Comparison of ENCODE assay signal across 1 cellular context in the genomic region with DNA sequence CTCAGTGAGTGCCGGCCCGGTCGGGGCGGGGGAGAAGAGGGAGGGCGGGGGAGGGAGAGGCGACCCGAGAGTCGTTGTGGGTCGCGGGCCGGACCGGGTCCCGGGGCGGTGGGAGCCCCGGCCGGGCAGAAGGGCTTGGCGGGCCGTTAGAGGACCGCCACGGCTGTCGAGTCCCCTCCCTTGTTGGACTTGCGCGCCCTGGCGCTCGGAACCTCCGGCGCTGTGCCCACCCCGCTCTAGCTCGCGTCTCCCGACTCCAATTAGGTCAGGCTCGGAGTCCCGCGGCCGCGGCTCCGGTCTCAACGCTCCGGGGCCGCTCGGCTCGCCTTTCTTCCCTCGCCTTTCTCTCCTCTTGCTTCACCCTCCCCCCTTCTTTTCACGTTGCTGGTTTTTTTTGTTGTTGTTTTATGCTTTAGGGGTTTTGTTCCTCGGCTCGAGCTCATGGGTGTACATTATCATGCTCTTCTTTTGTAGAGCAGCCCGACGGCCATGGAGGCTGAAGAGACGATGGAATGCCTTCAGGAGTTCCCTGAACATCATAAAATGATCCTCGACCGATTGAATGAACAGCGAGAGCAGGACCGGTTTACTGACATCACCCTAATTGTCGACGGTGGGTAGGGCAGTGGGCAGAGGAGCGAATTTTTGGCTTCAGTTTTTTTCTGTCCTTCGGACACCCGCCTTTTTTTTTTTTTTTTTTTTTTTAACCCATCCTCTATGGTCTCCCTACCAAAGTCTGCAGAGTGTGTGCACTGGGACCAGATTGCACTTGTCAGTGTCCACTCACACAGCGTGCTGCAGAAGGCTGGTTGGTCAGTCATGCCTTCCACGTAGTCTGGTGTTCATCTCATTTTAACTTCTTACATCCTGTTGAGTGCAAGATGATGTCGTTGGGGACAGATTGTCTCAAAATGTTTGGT.
TF ChIP-seq lines count a peak whose summit lies in the region.

No MANE protein-coding gene starts in this region.

TF ChIP-seq in HepG2, 621 proteins besides CTCF, POLR2A, EP300 and RAD21 (continued from another document and continues in another):
- TF ChIP-seq, protein P1, sequence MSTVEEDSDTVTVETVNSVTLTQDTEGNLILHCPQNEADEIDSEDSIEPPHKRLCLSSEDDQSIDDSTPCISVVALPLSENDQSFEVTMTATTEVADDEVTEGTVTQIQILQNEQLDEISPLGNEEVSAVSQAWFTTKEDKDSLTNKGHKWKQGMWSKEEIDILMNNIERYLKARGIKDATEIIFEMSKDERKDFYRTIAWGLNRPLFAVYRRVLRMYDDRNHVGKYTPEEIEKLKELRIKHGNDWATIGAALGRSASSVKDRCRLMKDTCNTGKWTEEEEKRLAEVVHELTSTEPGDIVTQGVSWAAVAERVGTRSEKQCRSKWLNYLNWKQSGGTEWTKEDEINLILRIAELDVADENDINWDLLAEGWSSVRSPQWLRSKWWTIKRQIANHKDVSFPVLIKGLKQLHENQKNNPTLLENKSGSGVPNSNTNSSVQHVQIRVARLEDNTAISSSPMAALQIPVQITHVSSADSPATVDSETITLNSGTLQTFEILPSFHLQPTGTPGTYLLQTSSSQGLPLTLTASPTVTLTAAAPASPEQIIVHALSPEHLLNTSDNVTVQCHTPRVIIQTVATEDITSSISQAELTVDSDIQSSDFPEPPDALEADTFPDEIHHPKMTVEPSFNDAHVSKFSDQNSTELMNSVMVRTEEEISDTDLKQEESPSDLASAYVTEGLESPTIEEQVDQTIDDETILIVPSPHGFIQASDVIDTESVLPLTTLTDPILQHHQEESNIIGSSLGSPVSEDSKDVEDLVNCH (CRISPR knock-in tag; IDR thresholded peaks at IDR 0.05): no peak
- TF ChIP-seq SCMH1 (CRISPR knock-in tag; IDR thresholded peaks at IDR 0.05; ENCODE audit: borderline replicate concordance) (no peak), SRSF9 (IDR thresholded peaks at IDR 0.05; ENCODE audit: borderline replicate concordance, insufficient read depth, low read depth, low read length, poor library complexity, severe bottlenecking) (no peak), SPEN (CRISPR knock-in tag; IDR thresholded peaks at IDR 0.05; ENCODE audit: low read depth) (no peak), ZKSCAN8 (CRISPR knock-in tag; IDR thresholded peaks at IDR 0.05; ENCODE audit: borderline replicate concordance) (no peak), MIER2 (CRISPR knock-in tag; IDR thresholded peaks at IDR 0.05) (no peak), ZNF572 (CRISPR knock-in tag; IDR thresholded peaks at IDR 0.05) (no peak), JUN (CRISPR knock-in tag; IDR thresholded peaks at IDR 0.05) (no peak), RARG (CRISPR knock-in tag; IDR thresholded peaks at IDR 0.05; ENCODE audit: low read depth) (no peak), AKAP8 (CRISPR knock-in tag; IDR thresholded peaks at IDR 0.05) (no peak), ATF1 (CRISPR knock-in tag; IDR thresholded peaks at IDR 0.05) (no peak), HDAC6 (IDR thresholded peaks at IDR 0.05; ENCODE audit: low read depth, low read length) (no peak), MED13 (CRISPR knock-in tag; IDR thresholded peaks at IDR 0.05) (peak; percentile 53; the same call in 1 of the 2 replicates), NR3C1 (CRISPR knock-in tag; IDR thresholded peaks at IDR 0.05) (no peak), TBX2 (CRISPR knock-in tag; IDR thresholded peaks at IDR 0.05; ENCODE audit: borderline replicate concordance) (peak; percentile 39; the same call in 1 of the 2 replicates), HNF4G (IDR thresholded peaks at IDR 0.05; ENCODE audit: borderline replicate concordance, low read depth, low read length) (no peak), HNF4G (CRISPR knock-in tag; IDR thresholded peaks at IDR 0.05; ENCODE audit: borderline replicate concordance, low read depth) (no peak), STAT5B (CRISPR knock-in tag; IDR thresholded peaks at IDR 0.05) (no peak), ONECUT2 (CRISPR knock-in tag; IDR thresholded peaks at IDR 0.05) (no peak), POLR2G (IDR thresholded peaks at IDR 0.05; ENCODE audit: low read depth, low read length) (no peak), GTF2F1 (IDR thresholded peaks at IDR 0.05; ENCODE audit: low read length) (no peak), ZNF484 (CRISPR knock-in tag; IDR thresholded peaks at IDR 0.05; ENCODE audit: borderline replicate concordance, low read depth) (no peak), ZNF549 (CRISPR knock-in tag; IDR thresholded peaks at IDR 0.05) (no peak), FOXP1 (IDR thresholded peaks at IDR 0.05) (no peak), FOXP1 (CRISPR knock-in tag; IDR thresholded peaks at IDR 0.05) (no peak), TEAD3 (CRISPR knock-in tag; optimal IDR thresholded peaks at IDR 0.05; ENCODE audit: borderline replicate concordance) (no peak), HMGA1 (CRISPR knock-in tag; conservative IDR thresholded peaks at IDR 0.05) (no peak), EEA1 (CRISPR knock-in tag; IDR thresholded peaks at IDR 0.05; ENCODE audit: borderline replicate concordance) (no peak), NR2F1 (CRISPR knock-in tag; IDR thresholded peaks at IDR 0.05) (no peak; a peak in 1 of 4 replicates), ZNF431 (CRISPR knock-in tag; IDR thresholded peaks at IDR 0.05; ENCODE audit: borderline replicate concordance, low read depth) (peak; percentile 44; the same call in 1 of the 2 replicates), ZNF629 (CRISPR knock-in tag; conservative IDR thresholded peaks at IDR 0.05) (no peak), ZNF224 (CRISPR knock-in tag; IDR thresholded peaks at IDR 0.05) (no peak), ZNF264 (CRISPR knock-in tag; IDR thresholded peaks at IDR 0.05) (no peak), POLR2AphosphoS2 (IDR thresholded peaks at IDR 0.05; ENCODE audit: low read depth, low read length) (no peak), ZNF225 (CRISPR knock-in tag; IDR thresholded peaks at IDR 0.05) (no peak), ZNF776 (CRISPR knock-in tag; IDR thresholded peaks at IDR 0.05) (0 out of 2 replicates have a peak, but pooled peaks have one; percentile 35), ZNF879 (CRISPR knock-in tag; IDR thresholded peaks at IDR 0.05) (no peak), ZNF232 (CRISPR knock-in tag; IDR thresholded peaks at IDR 0.05; ENCODE audit: borderline replicate concordance) (no peak), TAF15 (IDR thresholded peaks at IDR 0.05; ENCODE audit: low read depth, low read length, poor library complexity, severe bottlenecking) (no peak), SP2 (CRISPR knock-in tag; IDR thresholded peaks at IDR 0.05) (no peak)
- TF ChIP-seq, protein P2, sequence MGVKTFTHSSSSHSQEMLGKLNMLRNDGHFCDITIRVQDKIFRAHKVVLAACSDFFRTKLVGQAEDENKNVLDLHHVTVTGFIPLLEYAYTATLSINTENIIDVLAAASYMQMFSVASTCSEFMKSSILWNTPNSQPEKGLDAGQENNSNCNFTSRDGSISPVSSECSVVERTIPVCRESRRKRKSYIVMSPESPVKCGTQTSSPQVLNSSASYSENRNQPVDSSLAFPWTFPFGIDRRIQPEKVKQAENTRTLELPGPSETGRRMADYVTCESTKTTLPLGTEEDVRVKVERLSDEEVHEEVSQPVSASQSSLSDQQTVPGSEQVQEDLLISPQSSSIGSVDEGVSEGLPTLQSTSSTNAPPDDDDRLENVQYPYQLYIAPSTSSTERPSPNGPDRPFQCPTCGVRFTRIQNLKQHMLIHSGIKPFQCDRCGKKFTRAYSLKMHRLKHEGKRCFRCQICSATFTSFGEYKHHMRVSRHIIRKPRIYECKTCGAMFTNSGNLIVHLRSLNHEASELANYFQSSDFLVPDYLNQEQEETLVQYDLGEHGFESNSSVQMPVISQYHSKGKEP (CRISPR knock-in tag; IDR thresholded peaks at IDR 0.05): no peak
- TF ChIP-seq, protein P3, sequence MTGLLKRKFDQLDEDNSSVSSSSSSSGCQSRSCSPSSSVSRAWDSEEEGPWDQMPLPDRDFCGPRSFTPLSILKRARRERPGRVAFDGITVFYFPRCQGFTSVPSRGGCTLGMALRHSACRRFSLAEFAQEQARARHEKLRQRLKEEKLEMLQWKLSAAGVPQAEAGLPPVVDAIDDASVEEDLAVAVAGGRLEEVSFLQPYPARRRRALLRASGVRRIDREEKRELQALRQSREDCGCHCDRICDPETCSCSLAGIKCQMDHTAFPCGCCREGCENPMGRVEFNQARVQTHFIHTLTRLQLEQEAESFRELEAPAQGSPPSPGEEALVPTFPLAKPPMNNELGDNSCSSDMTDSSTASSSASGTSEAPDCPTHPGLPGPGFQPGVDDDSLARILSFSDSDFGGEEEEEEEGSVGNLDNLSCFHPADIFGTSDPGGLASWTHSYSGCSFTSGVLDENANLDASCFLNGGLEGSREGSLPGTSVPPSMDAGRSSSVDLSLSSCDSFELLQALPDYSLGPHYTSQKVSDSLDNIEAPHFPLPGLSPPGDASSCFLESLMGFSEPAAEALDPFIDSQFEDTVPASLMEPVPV (CRISPR knock-in tag; IDR thresholded peaks at IDR 0.05): no peak
- TF ChIP-seq, protein P4, sequence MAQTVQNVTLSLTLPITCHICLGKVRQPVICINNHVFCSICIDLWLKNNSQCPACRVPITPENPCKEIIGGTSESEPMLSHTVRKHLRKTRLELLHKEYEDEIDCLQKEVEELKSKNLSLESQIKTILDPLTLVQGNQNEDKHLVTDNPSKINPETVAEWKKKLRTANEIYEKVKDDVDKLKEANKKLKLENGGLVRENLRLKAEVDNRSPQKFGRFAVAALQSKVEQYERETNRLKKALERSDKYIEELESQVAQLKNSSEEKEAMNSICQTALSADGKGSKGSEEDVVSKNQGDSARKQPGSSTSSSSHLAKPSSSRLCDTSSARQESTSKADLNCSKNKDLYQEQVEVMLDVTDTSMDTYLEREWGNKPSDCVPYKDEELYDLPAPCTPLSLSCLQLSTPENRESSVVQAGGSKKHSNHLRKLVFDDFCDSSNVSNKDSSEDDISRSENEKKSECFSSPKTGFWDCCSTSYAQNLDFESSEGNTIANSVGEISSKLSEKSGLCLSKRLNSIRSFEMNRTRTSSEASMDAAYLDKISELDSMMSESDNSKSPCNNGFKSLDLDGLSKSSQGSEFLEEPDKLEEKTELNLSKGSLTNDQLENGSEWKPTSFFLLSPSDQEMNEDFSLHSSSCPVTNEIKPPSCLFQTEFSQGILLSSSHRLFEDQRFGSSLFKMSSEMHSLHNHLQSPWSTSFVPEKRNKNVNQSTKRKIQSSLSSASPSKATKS (CRISPR knock-in tag; IDR thresholded peaks at IDR 0.05): no peak
- TF ChIP-seq, protein P5, sequence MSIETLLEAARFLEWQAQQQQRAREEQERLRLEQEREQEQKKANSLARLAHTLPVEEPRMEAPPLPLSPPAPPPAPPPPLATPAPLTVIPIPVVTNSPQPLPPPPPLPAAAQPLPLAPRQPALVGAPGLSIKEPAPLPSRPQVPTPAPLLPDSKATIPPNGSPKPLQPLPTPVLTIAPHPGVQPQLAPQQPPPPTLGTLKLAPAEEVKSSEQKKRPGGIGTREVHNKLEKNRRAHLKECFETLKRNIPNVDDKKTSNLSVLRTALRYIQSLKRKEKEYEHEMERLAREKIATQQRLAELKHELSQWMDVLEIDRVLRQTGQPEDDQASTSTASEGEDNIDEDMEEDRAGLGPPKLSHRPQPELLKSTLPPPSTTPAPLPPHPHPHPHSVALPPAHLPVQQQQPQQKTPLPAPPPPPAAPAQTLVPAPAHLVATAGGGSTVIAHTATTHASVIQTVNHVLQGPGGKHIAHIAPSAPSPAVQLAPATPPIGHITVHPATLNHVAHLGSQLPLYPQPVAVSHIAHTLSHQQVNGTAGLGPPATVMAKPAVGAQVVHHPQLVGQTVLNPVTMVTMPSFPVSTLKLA (IDR thresholded peaks at IDR 0.05): no peak
- TF ChIP-seq, protein P6, sequence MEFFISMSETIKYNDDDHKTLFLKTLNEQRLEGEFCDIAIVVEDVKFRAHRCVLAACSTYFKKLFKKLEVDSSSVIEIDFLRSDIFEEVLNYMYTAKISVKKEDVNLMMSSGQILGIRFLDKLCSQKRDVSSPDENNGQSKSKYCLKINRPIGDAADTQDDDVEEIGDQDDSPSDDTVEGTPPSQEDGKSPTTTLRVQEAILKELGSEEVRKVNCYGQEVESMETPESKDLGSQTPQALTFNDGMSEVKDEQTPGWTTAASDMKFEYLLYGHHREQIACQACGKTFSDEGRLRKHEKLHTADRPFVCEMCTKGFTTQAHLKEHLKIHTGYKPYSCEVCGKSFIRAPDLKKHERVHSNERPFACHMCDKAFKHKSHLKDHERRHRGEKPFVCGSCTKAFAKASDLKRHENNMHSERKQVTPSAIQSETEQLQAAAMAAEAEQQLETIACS (CRISPR knock-in tag; IDR thresholded peaks at IDR 0.05): no peak
- TF ChIP-seq, protein P7, sequence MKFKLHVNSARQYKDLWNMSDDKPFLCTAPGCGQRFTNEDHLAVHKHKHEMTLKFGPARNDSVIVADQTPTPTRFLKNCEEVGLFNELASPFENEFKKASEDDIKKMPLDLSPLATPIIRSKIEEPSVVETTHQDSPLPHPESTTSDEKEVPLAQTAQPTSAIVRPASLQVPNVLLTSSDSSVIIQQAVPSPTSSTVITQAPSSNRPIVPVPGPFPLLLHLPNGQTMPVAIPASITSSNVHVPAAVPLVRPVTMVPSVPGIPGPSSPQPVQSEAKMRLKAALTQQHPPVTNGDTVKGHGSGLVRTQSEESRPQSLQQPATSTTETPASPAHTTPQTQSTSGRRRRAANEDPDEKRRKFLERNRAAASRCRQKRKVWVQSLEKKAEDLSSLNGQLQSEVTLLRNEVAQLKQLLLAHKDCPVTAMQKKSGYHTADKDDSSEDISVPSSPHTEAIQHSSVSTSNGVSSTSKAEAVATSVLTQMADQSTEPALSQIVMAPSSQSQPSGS (CRISPR knock-in tag; IDR thresholded peaks at IDR 0.05): peak; percentile 43; the same call in 1 of the 2 replicates
- TF ChIP-seq, protein P8, sequence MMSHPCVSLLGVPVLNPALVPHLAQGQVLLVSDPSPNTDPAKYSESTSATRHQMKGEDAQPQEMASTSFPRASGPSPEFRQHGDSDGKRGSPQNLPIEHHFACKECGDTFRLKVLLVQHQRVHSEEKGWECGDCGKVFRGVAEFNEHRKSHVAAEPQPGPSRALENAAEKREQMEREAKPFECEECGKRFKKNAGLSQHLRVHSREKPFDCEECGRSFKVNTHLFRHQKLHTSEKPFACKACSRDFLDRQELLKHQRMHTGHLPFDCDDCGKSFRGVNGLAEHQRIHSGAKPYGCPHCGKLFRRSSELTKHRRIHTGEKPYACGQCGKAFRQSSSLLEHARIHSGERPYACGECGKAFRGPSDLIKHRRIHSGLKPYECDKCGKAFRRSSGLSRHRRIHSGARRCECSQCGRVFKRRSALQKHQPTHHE (CRISPR knock-in tag; IDR thresholded peaks at IDR 0.05; ENCODE audit: borderline replicate concordance): 0 out of 2 replicates have a peak, but pooled peaks have one; percentile 4
- TF ChIP-seq, protein P9, sequence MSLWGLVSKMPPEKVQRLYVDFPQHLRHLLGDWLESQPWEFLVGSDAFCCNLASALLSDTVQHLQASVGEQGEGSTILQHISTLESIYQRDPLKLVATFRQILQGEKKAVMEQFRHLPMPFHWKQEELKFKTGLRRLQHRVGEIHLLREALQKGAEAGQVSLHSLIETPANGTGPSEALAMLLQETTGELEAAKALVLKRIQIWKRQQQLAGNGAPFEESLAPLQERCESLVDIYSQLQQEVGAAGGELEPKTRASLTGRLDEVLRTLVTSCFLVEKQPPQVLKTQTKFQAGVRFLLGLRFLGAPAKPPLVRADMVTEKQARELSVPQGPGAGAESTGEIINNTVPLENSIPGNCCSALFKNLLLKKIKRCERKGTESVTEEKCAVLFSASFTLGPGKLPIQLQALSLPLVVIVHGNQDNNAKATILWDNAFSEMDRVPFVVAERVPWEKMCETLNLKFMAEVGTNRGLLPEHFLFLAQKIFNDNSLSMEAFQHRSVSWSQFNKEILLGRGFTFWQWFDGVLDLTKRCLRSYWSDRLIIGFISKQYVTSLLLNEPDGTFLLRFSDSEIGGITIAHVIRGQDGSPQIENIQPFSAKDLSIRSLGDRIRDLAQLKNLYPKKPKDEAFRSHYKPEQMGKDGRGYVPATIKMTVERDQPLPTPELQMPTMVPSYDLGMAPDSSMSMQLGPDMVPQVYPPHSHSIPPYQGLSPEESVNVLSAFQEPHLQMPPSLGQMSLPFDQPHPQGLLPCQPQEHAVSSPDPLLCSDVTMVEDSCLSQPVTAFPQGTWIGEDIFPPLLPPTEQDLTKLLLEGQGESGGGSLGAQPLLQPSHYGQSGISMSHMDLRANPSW (CRISPR knock-in tag; IDR thresholded peaks at IDR 0.05; ENCODE audit: borderline replicate concordance): no peak
